In genomic region chr3:68876112-68876713, GRCh38 we compare ENCODE assay signal across 9 cellular contexts. TPM values are rescaled to one million over a fixed set of nuclear protein-coding genes. Genes with fewer than 3 reads are reported as not detected.
DNase-seq lines count a peak whose midpoint lies in the region; ATAC-seq and TF ChIP-seq lines count a peak whose summit lies in the region.
"Had no signal": no experiment of that assay in that cellular context is flagged by ENCODE, and none has a peak within 500 bp of the region (broad histone marks: within the 10 kb centered on the region; RNA-seq: fewer than 3 reads in every experiment).

No MANE protein-coding gene starts in this region.

- H3K27me3 Mint-ChIP-seq in naive B cell: peaks cover 10 to 34% (median 16%) of the 10 kb centered on the region in 3 donors
- H3K27me3 Mint-ChIP-seq in stimulated activated memory B cell treated with anti-CD40 and anti-IgM and Interleukin-4, amounts not matched to agents 10 μg/mL and 1 μg/mL and 100 μg/mL, for 72 hours: peaks cover 23% of the 10 kb centered on the region

- H3K4me3 Mint-ChIP-seq in naive B cell: no peak overlapping the region
- H3K4me3 Mint-ChIP-seq in stimulated activated memory B cell treated with anti-CD40 and anti-IgM and Interleukin-4, amounts not matched to agents 10 μg/mL and 1 μg/mL and 100 μg/mL, for 72 hours: no peak overlapping the region
- H3K4me3 Mint-ChIP-seq: T-helper 1 cell treated with Interleukin-12 subunit alpha and Interleukin-12 subunit beta and Interleukin-4 antibody, amounts not matched to agents 30 μg/mL and 1 μg/mL, for 36 hours had no signal

- no peak overlapping the region for H3K27ac Mint-ChIP-seq in naive B cell
- no peak overlapping the region for H3K27ac Mint-ChIP-seq in stimulated activated memory B cell treated with anti-CD40 and anti-IgM and Interleukin-4, amounts not matched to agents 10 μg/mL and 1 μg/mL and 100 μg/mL, for 72 hours
- H3K27ac Mint-ChIP-seq: T-helper 1 cell treated with Interleukin-12 subunit alpha and Interleukin-12 subunit beta and Interleukin-4 antibody, amounts not matched to agents 30 μg/mL and 1 μg/mL, for 36 hours had no signal

- H3K36me3 Mint-ChIP-seq in naive B cell: peaks cover 5 to 6% of the 10 kb centered on the region in 2 donors
- no peaks in the 10 kb centered on the region for H3K36me3 Mint-ChIP-seq in stimulated activated memory B cell treated with anti-CD40 and anti-IgM and Interleukin-4, amounts not matched to agents 10 μg/mL and 1 μg/mL and 100 μg/mL, for 72 hours

- H3K4me3 ChIP-seq in GM12875 (ENCODE audit: low read depth, low read length) (no peak overlapping the region), NB4 (ENCODE audit: low read depth, low read length) (no peak overlapping the region), epithelial cell of proximal tubule (ENCODE audit: low read depth, low read length) (no peak overlapping the region)

- TF ChIP-seq POLR2A in NB4 (IDR thresholded peaks at IDR 0.05; ENCODE audit: extremely low read depth, insufficient read length): no peak

- peak; percentile 84 for DNase-seq in Ammon's horn (ENCODE audit: low spot score)
- DNase-seq in NB4 (ENCODE audit: low read depth): peak; percentile 71
- peak; percentile 59 for DNase-seq in SW480 (ENCODE audit: low spot score)
- peak; percentile 31 for DNase-seq in epithelial cell of proximal tubule (ENCODE audit: low read depth)
- peak; percentile 29 for DNase-seq in naive B cell

- no peaks in the 10 kb centered on the region for H3K4me1 Mint-ChIP-seq in naive B cell
- no peaks in the 10 kb centered on the region for H3K4me1 Mint-ChIP-seq in stimulated activated memory B cell treated with anti-CD40 and anti-IgM and Interleukin-4, amounts not matched to agents 10 μg/mL and 1 μg/mL and 100 μg/mL, for 72 hours

- peaks cover 0 to 9% (median 3%) of the 10 kb centered on the region in 7 donors for H3K9me3 Mint-ChIP-seq in naive B cell
- H3K9me3 Mint-ChIP-seq in stimulated activated memory B cell treated with anti-CD40 and anti-IgM and Interleukin-4, amounts not matched to agents 10 μg/mL and 1 μg/mL and 100 μg/mL, for 72 hours: peaks cover 3% of the 10 kb centered on the region
- H3K9me3 Mint-ChIP-seq: T-helper 1 cell treated with Interleukin-12 subunit alpha and Interleukin-12 subunit beta and Interleukin-4 antibody, amounts not matched to agents 30 μg/mL and 1 μg/mL, for 36 hours had no signal

- peak; percentile 74 for TF ChIP-seq CTCF in GM12875 (IDR thresholded peaks at IDR 0.05; ENCODE audit: borderline replicate concordance, insufficient read depth, low read depth, low read length)
- peak; percentile 77 for TF ChIP-seq CTCF in NB4 (IDR thresholded peaks at IDR 0.05; ENCODE audit: low read depth, low read length)
- peak; percentile 95 for TF ChIP-seq CTCF in epithelial cell of proximal tubule (conservative IDR thresholded peaks at IDR 0.05; ENCODE audit: low read depth, low read length)

- ATAC-seq in HG02610 (IDR thresholded peaks at IDR 0.05; ENCODE audit: unreplicated experiment): peak; percentile 81
- ATAC-seq in naive B cell (ENCODE audit: low read depth in 2 of 2): peak in 1 of 2 donors; percentile 37
- no peak for ATAC-seq in stimulated activated memory B cell treated with anti-CD40 and anti-IgM and Interleukin-4, amounts not matched to agents 10 μg/mL and 1 μg/mL and 100 μg/mL, for 72 hours

RNA-seq across cellular contexts. Expression of gene TAFA4, which starts 56.1 kb away (rescaled TPM):
- total RNA-seq in epithelial cell of proximal tubule: not detected in 2 replicates
- not detected for polyA plus RNA-seq in naive B cell (ENCODE audit: low read depth in 6 of 6)

Comparison
In these comparisons a context has a peak if more than half of its experiments do, and no peak if none do; other contexts are left out.
1. DNase-seq: peak in every context shown above with its lines; median percentile 84 in Ammon's horn; 71 in NB4; 59 in SW480; 31 in epithelial cell of proximal tubule; 29 in naive B cell.